ENCODE assay signal across 8 cellular contexts in genomic region chrX:48540015-48540350, GRCh38. TPM values are rescaled to one million over a fixed set of nuclear protein-coding genes. Genes with fewer than 3 reads are reported as not detected.
DNase-seq lines count a peak whose midpoint lies in the region; ATAC-seq and TF ChIP-seq lines count a peak whose summit lies in the region.

No MANE protein-coding gene starts in this region.

- intact Hi-C loops in dorsolateral prefrontal cortex (cut with DNase I) = no loop called here

- H3K27me3 ChIP-seq in dorsolateral prefrontal cortex = peaks cover 0 to 26% (median 2%) of the 10 kb centered on the region in 45 donors

- peak; percentile 31 for ATAC-seq in GM19467 (IDR thresholded peaks at IDR 0.05; ENCODE audit: unreplicated experiment)
- no peak for ATAC-seq in HG03469 (IDR thresholded peaks at IDR 0.05; ENCODE audit: unreplicated experiment)

- H3K4me1 ChIP-seq in mesodermal cell (ENCODE audit: control insufficient read depth, insufficient read depth, low read length, poor library complexity, severe bottlenecking) = no peaks in the 10 kb centered on the region

- H3K27ac ChIP-seq in dorsolateral prefrontal cortex (peak overlapping the region in 58 of 59 donors; percentile 33 to 96 (median 88)), mesodermal cell (ENCODE audit: low read depth, low read length, severe bottlenecking) (peak overlapping the region; percentile 66)

- peaks cover 23% of the 10 kb centered on the region for H3K36me3 ChIP-seq in mesodermal cell (ENCODE audit: control insufficient read depth, insufficient read depth, low read length)

- 0 to 8% methylated on average over 1 to 9 of the region's 12 CpGs for WGBS in mesodermal cell (ENCODE audit: insufficient coverage in 2 of 2), 2 experiments

- DNase-seq in COLO668 (lab: John Stamatoyannopoulos, UW; ENCODE audit: unreplicated experiment) (peak; percentile 52), HuH-7.5 (ENCODE audit: low spot score) (peak; percentile 40), dorsolateral prefrontal cortex (peak in 2 of 10 donors; percentile 16 to 26)
- DNase-seq in activated CD4-positive, CD25-positive, alpha-beta regulatory T cell treated with anti-CD3 and anti-CD28 coated beads, Interleukin-2, amount 50 U/mL, for 16 hours (ENCODE audit: low read depth, low spot score) = peak; percentile 19
- peak; percentile 19 to 22 for DNase-seq in stimulated activated CD8-positive, alpha-beta memory T cell treated with anti-CD3 and anti-CD28 coated beads, Interleukin-7, amount 100 ng/mL, for 4 hours (ENCODE audit: low read depth in 2 of 2)

- H3K4me3 ChIP-seq in dorsolateral prefrontal cortex = peak overlapping the region; percentile 34 to 84 (median 69)
- peak overlapping the region; percentile 52 for H3K4me3 ChIP-seq in mesodermal cell (ENCODE audit: extremely low read depth, insufficient read depth, low read length, poor library complexity, severe bottlenecking)

- no peaks in the 10 kb centered on the region for H3K9me3 ChIP-seq in mesodermal cell (ENCODE audit: control insufficient read depth, low read length)

- TF ChIP-seq CTCF in dorsolateral prefrontal cortex (IDR thresholded peaks at IDR 0.05 in 54 of 56, conservative IDR thresholded peaks at IDR 0.05 in 2 of 56; ENCODE audit: low read depth in 1 of 56, partially characterized antibody in 56 of 56) = peak in 3 of 56 donors; percentile 0 to 6 (median 5)

RNA-seq across cellular contexts. Expression of gene TBC1D25, which starts 0.5 kb away (rescaled TPM):
- 10 to 100 TPM; 15.0 to 35.0 (median 22.4) TPM for total RNA-seq in dorsolateral prefrontal cortex
- 9.4 TPM for polyA plus RNA-seq in mesodermal cell (2013, experiment 1 of 2)
- 7.7 TPM for polyA plus RNA-seq in mesodermal cell (2013, experiment 2 of 2)

RNA-seq across cellular contexts. Expression of gene EBP, which starts 18.4 kb away (rescaled TPM):
- 10 to 100 TPM; 13.5 to 43.9 (median 25.0) TPM for total RNA-seq in dorsolateral prefrontal cortex
- 157 TPM for polyA plus RNA-seq in mesodermal cell (2013, experiment 1 of 2)
- 126 TPM for polyA plus RNA-seq in mesodermal cell (2013, experiment 2 of 2)

RNA-seq across cellular contexts. Expression of gene PORCN, which starts 31.2 kb away (rescaled TPM):
- total RNA-seq in dorsolateral prefrontal cortex = 10 to 100 TPM; 13.7 to 42.8 (median 26.2) TPM
- 24.8 TPM for polyA plus RNA-seq in mesodermal cell (2013, experiment 1 of 2)
- 18.2 TPM for polyA plus RNA-seq in mesodermal cell (2013, experiment 2 of 2)

RNA-seq across cellular contexts. Expression of gene RBM3, which starts 34.3 kb away (rescaled TPM):
- total RNA-seq in dorsolateral prefrontal cortex = 100 to 1,000 TPM in 10 of 120 experiments, 10 to 100 TPM in 110; 24.6 to 159 (median 56.4) TPM
- polyA plus RNA-seq in mesodermal cell (2013, experiment 1 of 2) = 166 TPM
- polyA plus RNA-seq in mesodermal cell (2013, experiment 2 of 2) = 139 TPM

RNA-seq across cellular contexts. Expression of gene WDR13, which starts 57.3 kb away (rescaled TPM):
- 100 to 1,000 TPM in 117 of 120 experiments, 10 to 100 TPM in 3; 86.7 to 175 (median 126) TPM for total RNA-seq in dorsolateral prefrontal cortex
- 71.8 TPM for polyA plus RNA-seq in mesodermal cell (2013, experiment 1 of 2)
- 47.2 TPM for polyA plus RNA-seq in mesodermal cell (2013, experiment 2 of 2)
